In the genomic region with DNA sequence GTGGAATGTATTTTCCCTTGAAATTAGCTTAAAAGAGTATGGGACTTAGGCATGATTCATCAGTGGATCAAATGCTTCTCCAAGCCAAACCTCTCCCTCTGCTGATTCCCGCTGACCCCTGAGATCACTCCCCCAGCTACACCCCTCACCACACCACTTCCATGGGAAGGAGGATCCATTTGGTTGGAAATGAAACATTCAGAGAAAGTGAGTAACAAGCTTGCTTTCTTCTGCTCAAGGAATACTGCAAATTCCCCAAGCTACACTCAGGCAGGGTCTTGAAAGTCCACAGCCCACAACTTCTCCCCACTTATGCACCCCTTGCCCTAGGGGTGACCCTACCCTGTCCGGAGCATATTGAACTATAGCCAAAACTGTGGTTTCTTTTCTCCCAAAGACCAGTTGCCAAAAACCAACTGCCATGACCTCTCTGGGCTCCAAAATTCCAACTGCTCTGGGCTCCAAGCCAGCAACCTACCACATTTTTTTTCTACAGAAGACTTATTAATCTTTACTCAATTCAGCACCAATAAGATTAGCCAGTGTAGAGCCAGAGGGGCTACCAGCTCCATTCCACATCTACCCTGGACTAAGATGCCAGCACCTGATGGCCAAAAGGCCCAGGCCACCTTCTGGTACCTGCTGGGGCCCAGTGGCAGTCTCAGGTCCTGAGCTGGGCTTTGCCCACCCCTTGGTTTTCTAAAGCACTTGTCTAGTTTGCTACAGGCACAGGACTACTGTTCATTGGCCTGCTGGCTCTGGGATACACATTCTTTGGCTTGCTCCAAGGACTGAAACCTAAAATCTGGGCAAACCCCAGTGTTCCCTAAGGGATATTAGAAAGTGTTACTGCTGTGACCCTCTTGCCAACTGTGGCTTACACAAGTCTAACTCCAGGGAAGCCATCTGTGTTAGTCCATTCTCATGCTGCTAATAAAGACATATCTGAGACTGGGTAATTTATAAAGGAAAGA, we compare ENCODE assay signal across 2 cellular contexts.
TF ChIP-seq lines count a peak whose summit lies in the region.

No MANE protein-coding gene starts in this region.

TF ChIP-seq in liver, 16 proteins besides CTCF, POLR2A, EP300 and RAD21 (continued from another document):
- TF ChIP-seq, protein P1, sequence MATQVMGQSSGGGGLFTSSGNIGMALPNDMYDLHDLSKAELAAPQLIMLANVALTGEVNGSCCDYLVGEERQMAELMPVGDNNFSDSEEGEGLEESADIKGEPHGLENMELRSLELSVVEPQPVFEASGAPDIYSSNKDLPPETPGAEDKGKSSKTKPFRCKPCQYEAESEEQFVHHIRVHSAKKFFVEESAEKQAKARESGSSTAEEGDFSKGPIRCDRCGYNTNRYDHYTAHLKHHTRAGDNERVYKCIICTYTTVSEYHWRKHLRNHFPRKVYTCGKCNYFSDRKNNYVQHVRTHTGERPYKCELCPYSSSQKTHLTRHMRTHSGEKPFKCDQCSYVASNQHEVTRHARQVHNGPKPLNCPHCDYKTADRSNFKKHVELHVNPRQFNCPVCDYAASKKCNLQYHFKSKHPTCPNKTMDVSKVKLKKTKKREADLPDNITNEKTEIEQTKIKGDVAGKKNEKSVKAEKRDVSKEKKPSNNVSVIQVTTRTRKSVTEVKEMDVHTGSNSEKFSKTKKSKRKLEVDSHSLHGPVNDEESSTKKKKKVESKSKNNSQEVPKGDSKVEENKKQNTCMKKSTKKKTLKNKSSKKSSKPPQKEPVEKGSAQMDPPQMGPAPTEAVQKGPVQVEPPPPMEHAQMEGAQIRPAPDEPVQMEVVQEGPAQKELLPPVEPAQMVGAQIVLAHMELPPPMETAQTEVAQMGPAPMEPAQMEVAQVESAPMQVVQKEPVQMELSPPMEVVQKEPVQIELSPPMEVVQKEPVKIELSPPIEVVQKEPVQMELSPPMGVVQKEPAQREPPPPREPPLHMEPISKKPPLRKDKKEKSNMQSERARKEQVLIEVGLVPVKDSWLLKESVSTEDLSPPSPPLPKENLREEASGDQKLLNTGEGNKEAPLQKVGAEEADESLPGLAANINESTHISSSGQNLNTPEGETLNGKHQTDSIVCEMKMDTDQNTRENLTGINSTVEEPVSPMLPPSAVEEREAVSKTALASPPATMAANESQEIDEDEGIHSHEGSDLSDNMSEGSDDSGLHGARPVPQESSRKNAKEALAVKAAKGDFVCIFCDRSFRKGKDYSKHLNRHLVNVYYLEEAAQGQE (IDR thresholded peaks at IDR 0.05) = peak; percentile 29
- TF ChIP-seq SP1 (IDR thresholded peaks at IDR 0.05) (peak; percentile 48), RXRA (IDR thresholded peaks at IDR 0.05) (peak; percentile 77 to 80)

TF ChIP-seq in HepG2, 621 proteins besides CTCF, POLR2A, EP300 and RAD21 (continued from another document):
- TF ChIP-seq, protein P2, sequence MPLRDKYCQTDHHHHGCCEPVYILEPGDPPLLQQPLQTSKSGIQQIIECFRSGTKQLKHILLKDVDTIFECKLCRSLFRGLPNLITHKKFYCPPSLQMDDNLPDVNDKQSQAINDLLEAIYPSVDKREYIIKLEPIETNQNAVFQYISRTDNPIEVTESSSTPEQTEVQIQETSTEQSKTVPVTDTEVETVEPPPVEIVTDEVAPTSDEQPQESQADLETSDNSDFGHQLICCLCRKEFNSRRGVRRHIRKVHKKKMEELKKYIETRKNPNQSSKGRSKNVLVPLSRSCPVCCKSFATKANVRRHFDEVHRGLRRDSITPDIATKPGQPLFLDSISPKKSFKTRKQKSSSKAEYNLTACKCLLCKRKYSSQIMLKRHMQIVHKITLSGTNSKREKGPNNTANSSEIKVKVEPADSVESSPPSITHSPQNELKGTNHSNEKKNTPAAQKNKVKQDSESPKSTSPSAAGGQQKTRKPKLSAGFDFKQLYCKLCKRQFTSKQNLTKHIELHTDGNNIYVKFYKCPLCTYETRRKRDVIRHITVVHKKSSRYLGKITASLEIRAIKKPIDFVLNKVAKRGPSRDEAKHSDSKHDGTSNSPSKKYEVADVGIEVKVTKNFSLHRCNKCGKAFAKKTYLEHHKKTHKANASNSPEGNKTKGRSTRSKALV (CRISPR knock-in tag; IDR thresholded peaks at IDR 0.05) = no peak
- TF ChIP-seq MTA1 (CRISPR knock-in tag; IDR thresholded peaks at IDR 0.05; ENCODE audit: borderline replicate concordance) (no peak), ZNF280B (CRISPR knock-in tag; IDR thresholded peaks at IDR 0.05; ENCODE audit: borderline replicate concordance) (no peak), MXD4 (CRISPR knock-in tag; IDR thresholded peaks at IDR 0.05) (no peak), RELA (CRISPR knock-in tag; IDR thresholded peaks at IDR 0.05) (no peak)
